In the genomic region with DNA sequence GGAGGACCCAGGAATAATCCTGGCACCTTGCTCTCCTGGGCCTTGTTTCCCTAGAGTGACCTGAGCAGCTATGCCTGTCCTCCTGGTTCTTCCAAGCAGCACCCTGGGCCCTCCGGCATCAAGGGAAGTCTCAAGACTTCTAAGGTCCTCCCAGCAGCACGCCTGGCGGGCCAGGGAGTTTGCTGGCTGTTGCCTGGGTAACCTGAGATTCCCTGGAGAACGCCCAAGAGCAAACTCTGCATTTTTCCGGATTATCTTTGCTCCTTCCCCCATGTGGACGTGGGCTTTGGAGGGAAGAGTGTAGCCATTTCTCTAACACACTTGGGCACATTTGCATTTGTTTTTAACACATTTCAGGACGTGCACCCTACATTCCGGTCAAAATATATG, we compare ENCODE assay signal across 8 cellular contexts.
DNase-seq lines count a peak whose midpoint lies in the region; ATAC-seq, FAIRE-seq and TF ChIP-seq lines count a peak whose summit lies in the region.

No MANE protein-coding gene starts in this region.

- ATAC-seq in left ventricle myocardium superior, result peak; percentile 75
- ATAC-seq in stimulated activated naive CD8-positive, alpha-beta T cell treated with anti-CD3 and anti-CD28 coated beads, Interleukin-15, amount 100 ng/mL, for 72 hours, result no peak

- no peak overlapping the region for H3K4me3 ChIP-seq in WERI-Rb-1 (ENCODE audit: low read depth, low read length)

- no peak overlapping the region for H3K27ac Mint-ChIP-seq in stimulated activated naive CD8-positive, alpha-beta T cell treated with anti-CD3 and anti-CD28 coated beads, Interleukin-15, amount 100 ng/mL, for 72 hours

- no peaks in the 10 kb centered on the region for H3K9me3 ChIP-seq in WERI-Rb-1 (ENCODE audit: severe bottlenecking)

- no peak for TF ChIP-seq CTCF in WERI-Rb-1 (IDR thresholded peaks at IDR 0.05; ENCODE audit: low read depth, low read length)

- peaks cover 3% of the 10 kb centered on the region for H3K36me3 ChIP-seq in WERI-Rb-1

- H3K9me3 Mint-ChIP-seq in stimulated activated naive CD8-positive, alpha-beta T cell treated with anti-CD3 and anti-CD28 coated beads, Interleukin-15, amount 100 ng/mL, for 72 hours, result no peaks in the 10 kb centered on the region

- H3K27me3 ChIP-seq in WERI-Rb-1 (ENCODE audit: insufficient read depth, low read depth, severe bottlenecking), result no peaks in the 10 kb centered on the region

- intact Hi-C loops in left ventricle myocardium superior (cut with micrococcal nuclease), result no loop called here

- no peaks in the 10 kb centered on the region for H3K27me3 Mint-ChIP-seq in stimulated activated naive CD8-positive, alpha-beta T cell treated with anti-CD3 and anti-CD28 coated beads, Interleukin-15, amount 100 ng/mL, for 72 hours

- H3K4me3 Mint-ChIP-seq in stimulated activated naive CD8-positive, alpha-beta T cell treated with anti-CD3 and anti-CD28 coated beads, Interleukin-15, amount 100 ng/mL, for 72 hours, result no peak overlapping the region

- FAIRE-seq in RCC 7860 (lab: Jason Lieb, UNC), result no peak

- H3K27ac ChIP-seq in WERI-Rb-1, result peak overlapping the region; percentile 18; the same call in 1 of the 2 replicates

- peaks cover 19% of the 10 kb centered on the region for H3K4me1 Mint-ChIP-seq in stimulated activated naive CD8-positive, alpha-beta T cell treated with anti-CD3 and anti-CD28 coated beads, Interleukin-15, amount 100 ng/mL, for 72 hours

- DNase-seq in ELR (ENCODE audit: low read depth) (peak; percentile 34), WERI-Rb-1 (no peak), left ventricle myocardium superior (peak; percentile 73), retina (peak; percentile 46), medulla oblongata (ENCODE audit: extremely low spot score) (no peak), RCC 7860 (ENCODE audit: low spot score) (no peak), RKO (ENCODE audit: low spot score) (no peak)
- DNase-seq in stimulated activated naive CD8-positive, alpha-beta T cell treated with anti-CD3 and anti-CD28 coated beads, Interleukin-15, amount 100 ng/mL, for 72 hours, result no peak

Comparison
In these comparisons a context has a peak if more than half of its experiments do, and no peak if none do; other contexts are left out.
1. DNase-seq: peak in ELR (single experiment), left ventricle myocardium superior (single experiment) and retina (single experiment); none in WERI-Rb-1 (single experiment), stimulated activated naive CD8-positive, alpha-beta T cell treated with anti-CD3 and anti-CD28 coated beads, Interleukin-15, amount 100 ng/mL, for 72 hours (0 of 2), medulla oblongata (single experiment), RCC 7860 (single experiment) and RKO (single experiment).